In genomic region chr10:100340948-100341847, GRCh38 we compare ENCODE assay signal across 11 cellular contexts. TPM values are rescaled to one million over a fixed set of nuclear protein-coding genes. Genes with fewer than 3 reads are reported as not detected.
A peak's percentile ranks its signal among the peaks of the same experiment; 100 is the strongest.
DNase-seq lines count a peak whose midpoint lies in the region; ATAC-seq and TF ChIP-seq lines count a peak whose summit lies in the region.
"Had no signal": no experiment of that assay in that cellular context is flagged by ENCODE, and none has a peak within 500 bp of the region (broad histone marks: within the 10 kb centered on the region; RNA-seq: fewer than 3 reads in every experiment).

No MANE protein-coding gene starts in this region.

- intact Hi-C loops in Panc1 (cut with micrococcal nuclease; ENCODE audit: unreplicated experiment) = loop anchor here (5.0 kb wide), 1 partner anchor 166 kb away; no protein-coding TSS in a partner anchor
- intact Hi-C loops in Right ventricle myocardium superior (cut with DNase I) = loop anchor here (10.0 kb wide), 1 partner anchor 174 kb away; the partner anchor contains the start of gene SEC31B

- no peak overlapping the region for H3K4me2 ChIP-seq in osteoblast (ENCODE audit: insufficient read depth, low read length)

- no peaks in the 10 kb centered on the region for H3K27me3 ChIP-seq in Panc1 (ENCODE audit: control insufficient read depth, insufficient read depth, low read length)
- H3K27me3 ChIP-seq in osteoblast (ENCODE audit: insufficient read depth, low read length) = peaks cover 14% of the 10 kb centered on the region
- H3K27me3 ChIP-seq: BLaER1 treated with 17β-estradiol and CSF1 and Interleukin-3, amounts not matched to agents 10 nM and 100 nM had no signal

- in situ Hi-C loops in Panc1 (cut with HindIII; ENCODE audit: low pct_unique_long_range_greater_than_20kb, low sequenced_read_pairs) = no loop called here

- ATAC-seq in Panc1 = 0 out of 2 replicates have a peak, but pooled peaks have one; percentile 3
- peak; percentile 70 for ATAC-seq in Right ventricle myocardium superior (ENCODE audit: poor library complexity)
- no peak for ATAC-seq in GM21825 (IDR thresholded peaks at IDR 0.05; ENCODE audit: unreplicated experiment)
- no peak for ATAC-seq in HG03175 (IDR thresholded peaks at IDR 0.05; ENCODE audit: unreplicated experiment)

- no TSS peak for BruUV-seq in Panc1 (replicated peaks; lab: Mats Ljungman, UMichigan)

- POLR2A ChIA-PET in Panc1 (lab: Charles Lee) = interaction anchor here (0.5 kb wide), 1 partner anchor 79 kb away, joined by 9 read pairs; no protein-coding TSS in a partner anchor

- H3K4me3 ChIP-seq in Panc1 (ENCODE audit: low read depth in 2 of 2, low read length in 2 of 2) (no peak overlapping the region), osteoblast (ENCODE audit: insufficient read depth, low read length) (no peak overlapping the region)
- H3K4me3 ChIP-seq: BLaER1 treated with 17β-estradiol and CSF1 and Interleukin-3, amounts not matched to agents 10 nM and 100 nM had no signal

- H3K4me1 ChIP-seq in Panc1 (ENCODE audit: control insufficient read depth, insufficient read depth, low read length) (peaks cover 35% of the 10 kb centered on the region), osteoblast (ENCODE audit: insufficient read depth, low read length) (peaks cover 9% of the 10 kb centered on the region)

- H2AFZ ChIP-seq in osteoblast (ENCODE audit: low read length) = peak overlapping the region; percentile 10

- TF ChIP-seq CTCF in Panc1 (IDR thresholded peaks at IDR 0.05) (no peak), osteoblast (IDR thresholded peaks at IDR 0.05; ENCODE audit: extremely low read depth, low read depth, low read length) (no peak)

- DNase-seq in Ammon's horn (ENCODE audit: low spot score) (peak; percentile 95), Panc1 (ENCODE audit: low read depth, low spot score) (no peak), Right ventricle myocardium superior (peak; percentile 75), osteoblast (ENCODE audit: insufficient read length, low spot score, missing footprints) (peak; percentile 52), DMS 273 (lab: John Stamatoyannopoulos, UW; ENCODE audit: unreplicated experiment) (no peak), SKM-1 treated with dmso at 0.1 percent for 144 hours (lab: John Stamatoyannopoulos, UW; ENCODE audit: unreplicated experiment) (no peak)
- DNase-seq: NCI-H1694 treated with DMSO at 0.1 percent for 48 hours had no signal

- no peaks in the 10 kb centered on the region for H3K79me2 ChIP-seq in osteoblast (ENCODE audit: insufficient read depth, low read length)

- H3K27ac ChIP-seq in Panc1 (ENCODE audit: low read length) (peak overlapping the region; percentile 65), osteoblast (ENCODE audit: low read depth, low read length) (no peak overlapping the region)

- CTCF ChIA-PET in Panc1 (lab: Charles Lee) = interaction anchor here (0.7 to 1.7 kb wide), 3 partner anchors 30 to 178 kb away, joined by 3 to 4 read pairs (median 3); no protein-coding TSS in a partner anchor

- no peaks in the 10 kb centered on the region for H4K20me1 ChIP-seq in osteoblast (ENCODE audit: insufficient read depth, low read length)
- H4K20me1 ChIP-seq: BLaER1 treated with 17β-estradiol and CSF1 and Interleukin-3, amounts not matched to agents 10 nM and 100 nM had no signal

- H3K36me3 ChIP-seq in Panc1 (ENCODE audit: control insufficient read depth, insufficient read depth, low read length) (no peaks in the 10 kb centered on the region), osteoblast (ENCODE audit: insufficient read depth, low read length) (no peaks in the 10 kb centered on the region)
- H3K36me3 ChIP-seq: BLaER1 treated with 17β-estradiol and CSF1 and Interleukin-3, amounts not matched to agents 10 nM and 100 nM had no signal

- no peaks in the 10 kb centered on the region for H3K9me3 ChIP-seq in Panc1 (ENCODE audit: control insufficient read depth, insufficient read depth, low read depth, low read length)
- H3K9me3 ChIP-seq in osteoblast (ENCODE audit: low read depth, low read length) = no peaks in the 10 kb centered on the region
- H3K9me3 ChIP-seq: BLaER1 treated with 17β-estradiol and CSF1 and Interleukin-3, amounts not matched to agents 10 nM and 100 nM had no signal

RNA-seq across cellular contexts. Expression of gene SCD, which starts 5.8 kb away (rescaled TPM):
- total RNA-seq in Panc1 (2021; ENCODE audit: unreplicated experiment) = 1,345 TPM
- polyA plus RNA-seq in Panc1 (2012; ENCODE audit: insufficient read length) = 948 TPM
- 21.2 TPM for total RNA-seq in Right ventricle myocardium superior
- 672 and 691 TPM in 2 replicates for total RNA-seq in osteoblast

RNA-seq across cellular contexts. Expression of gene PKD2L1, which starts 11.2 kb away (rescaled TPM):
- total RNA-seq in Panc1 (2021; ENCODE audit: unreplicated experiment) = not detected
- polyA plus RNA-seq in Panc1 (2012; ENCODE audit: insufficient read length) = not detected
- total RNA-seq in Right ventricle myocardium superior = not detected
- not detected in 2 replicates for total RNA-seq in osteoblast
- total RNA-seq: lung microvascular endothelial cell had no signal

RNA-seq across cellular contexts. Expression of gene BLOC1S2, which starts 54.7 kb away (rescaled TPM):
- total RNA-seq in Panc1 (2021; ENCODE audit: unreplicated experiment) (39.3 TPM), Right ventricle myocardium superior (15.9 TPM), osteoblast (46.3 and 51.3 TPM in 2 replicates)
- 40.2 TPM for polyA plus RNA-seq in Panc1 (2012; ENCODE audit: insufficient read length)

Comparison
In these comparisons a context has a peak if more than half of its experiments do, and no peak if none do; other contexts are left out.
1. DNase-seq: peak in Ammon's horn (single experiment), Right ventricle myocardium superior (single experiment) and osteoblast (single experiment); none in Panc1 (single experiment), DMS 273 (single experiment) and SKM-1 treated with dmso at 0.1 percent for 144 hours (single experiment).
2. ATAC-seq: peak in Panc1 (single experiment) and Right ventricle myocardium superior (single experiment); none in GM21825 (single experiment) and HG03175 (single experiment).
3. RNA of gene SCD, which starts 5.8 kb away (total RNA-seq): 1,345 TPM in Panc1 (single experiment) and 672 to 691 TPM in osteoblast; 21.2 TPM in Right ventricle myocardium superior (single experiment); every median in the first group is over 10 times any median in the second.